9 cellular contexts compared by ENCODE assay signal in genomic region chr11:2439820-2440219, GRCh38. TPM values are rescaled to one million over a fixed set of nuclear protein-coding genes. Genes with fewer than 3 reads are reported as not detected.
"Had no signal": no experiment of that assay in that cellular context is flagged by ENCODE, and none has a peak within 500 bp of the region (broad histone marks: within the 10 kb centered on the region; RNA-seq: fewer than 3 reads in every experiment).

No MANE protein-coding gene starts in this region.

- FAIRE-seq: G401.6, GM12878, GM12891, GM12892, GM18507, GM19239 had no signal

- H3K4me3 ChIP-seq: GM12878 had no signal

- ATAC-seq: GM12878 had no signal

- DNase-seq: GDM1, GF-D8 had no signal

RNA-seq across cellular contexts. Expression of gene TRPM5, which starts 4.5 kb away (rescaled TPM):
- total RNA-seq: G401, GM12878 had no signal
- polyA plus RNA-seq: GM12878 had no signal
